Comparison of ENCODE assay signal across 8 cellular contexts in genomic region chr10:38093816-38094157, GRCh38. TPM values are rescaled to one million over a fixed set of nuclear protein-coding genes. Genes with fewer than 3 reads are reported as not detected.
DNase-seq lines count a peak whose midpoint lies in the region; ATAC-seq and TF ChIP-seq lines count a peak whose summit lies in the region.

No MANE protein-coding gene starts in this region.

- no peak for TF ChIP-seq POLR2A in esophagus muscularis mucosa (IDR thresholded peaks at IDR 0.05; ENCODE audit: low read depth)

- H4K20me1 ChIP-seq in OCI-LY7 (ENCODE audit: insufficient read depth, low read length), result no peaks in the 10 kb centered on the region

- CTCF ChIA-PET in OCI-LY7 (lab: Charles Lee; ENCODE audit: unreplicated experiment), result no interaction called here

- no peak for TF ChIP-seq EP300 in esophagus muscularis mucosa (IDR thresholded peaks at IDR 0.05)

- intact Hi-C loops in OCI-LY7 (cut with micrococcal nuclease; ENCODE audit: unreplicated experiment), result loop anchor here (1.0 kb wide), 3 partner anchors 82 to 236 kb away; partner anchors contain the start of genes ZNF248 and ZNF25
- intact Hi-C loops in esophagus muscularis mucosa (cut with DNase I), result loop anchor here (2.0 to 10.0 kb wide), 3 partner anchors 79 to 239 kb away; partner anchors contain the start of genes ZNF248 and ZNF33A

- H3K79me2 ChIP-seq in OCI-LY7 (ENCODE audit: insufficient read depth, low read depth, low read length) (peaks cover 11% of the 10 kb centered on the region; the same call in 1 of the 2 replicates), parathyroid adenoma (peaks cover 12% of the 10 kb centered on the region)

- ATAC-seq in GM18499 (IDR thresholded peaks at IDR 0.05; ENCODE audit: insufficient read depth, unreplicated experiment), result peak; percentile 2

- no TSS peak for BruUV-seq in OCI-LY7 (replicated peaks; lab: Mats Ljungman, UMichigan)

- no peak for TF ChIP-seq CTCF in HFF-Myc (IDR thresholded peaks at IDR 0.05; ENCODE audit: low read depth, low read length, missing control alignments)
- no peak for TF ChIP-seq CTCF in OCI-LY7 (conservative IDR thresholded peaks at IDR 0.05; ENCODE audit: low read length)
- no peak for TF ChIP-seq CTCF in esophagus muscularis mucosa (IDR thresholded peaks at IDR 0.05)
- TF ChIP-seq CTCF in parathyroid adenoma (IDR thresholded peaks at IDR 0.05), result no peak

- peak; percentile 5 for DNase-seq in HFF-Myc (ENCODE audit: extremely low read depth, low read depth)
- DNase-seq in OCI-LY7 (ENCODE audit: low spot score), result peak; percentile 1
- no peak for DNase-seq in esophagus muscularis mucosa (ENCODE audit: extremely low spot score)
- no peak for DNase-seq in NOMO-1 treated with DMSO at 0.1 percent for 48 hours (lab: John Stamatoyannopoulos, UW; ENCODE audit: unreplicated experiment)
- DNase-seq in activated effector memory CD4-positive, alpha-beta T cell treated with anti-CD3 and anti-CD28 coated beads, Interleukin-2, amount 50 U/mL, for 16 hours, result no peak
- DNase-seq in amniotic stem cell (lab: John Stamatoyannopoulos, UW), result no peak

- H3K36me3 ChIP-seq in OCI-LY7 (ENCODE audit: insufficient read depth, low read length), result peaks cover 35% of the 10 kb centered on the region
- peaks cover 15 to 33% (median 26%) of the 10 kb centered on the region in 4 donors for H3K36me3 ChIP-seq in esophagus muscularis mucosa
- no peaks in the 10 kb centered on the region for H3K36me3 ChIP-seq in parathyroid adenoma (ENCODE audit: control insufficient read depth, insufficient read depth, low read length)

- H3K27me3 ChIP-seq in esophagus muscularis mucosa (no peaks in the 10 kb centered on the region), parathyroid adenoma (ENCODE audit: control insufficient read depth, insufficient read depth, low read length) (no peaks in the 10 kb centered on the region)

- POLR2A ChIA-PET in OCI-LY7 (lab: Charles Lee), result interaction anchor here (0.7 to 2.0 kb wide), 6 partner anchors 8 to 129 kb away, joined by 3 to 13 read pairs (median 4); partner anchors contain the start of gene ZNF33A

- H3K4me2 ChIP-seq in OCI-LY7 (ENCODE audit: low read length), result peak overlapping the region; percentile 54
- H3K4me2 ChIP-seq in parathyroid adenoma (ENCODE audit: low read length), result peak overlapping the region; percentile 95

- H2AFZ ChIP-seq in OCI-LY7 (ENCODE audit: low read length) (peak overlapping the region; percentile 90), parathyroid adenoma (peak overlapping the region; percentile 100)

- H3K4me1 ChIP-seq in OCI-LY7 (ENCODE audit: insufficient read depth, low read length, poor library complexity, severe bottlenecking) (peaks cover 12% of the 10 kb centered on the region), esophagus muscularis mucosa (peaks cover 8 to 18% (median 17%) of the 10 kb centered on the region in 4 donors), parathyroid adenoma (peaks cover 5% of the 10 kb centered on the region)

- H3K27ac ChIP-seq in OCI-LY7 (ENCODE audit: low read depth, low read length, poor library complexity, severe bottlenecking) (no peak overlapping the region), esophagus muscularis mucosa (replicated peaks in 1 of 4) (peak overlapping the region; percentile 85 to 94 (median 88)), parathyroid adenoma (no peak overlapping the region)

- WGBS in esophagus muscularis mucosa, result 15% methylated on average over 16 of the region's 16 CpGs

- H3K4me3 ChIP-seq in HFF-Myc (replicated peaks; ENCODE audit: low read depth, low read length) (peak overlapping the region; percentile 81), OCI-LY7 (ENCODE audit: low read depth, low read length, poor library complexity, severe bottlenecking) (peak overlapping the region; percentile 81), esophagus muscularis mucosa (peak overlapping the region; percentile 62 to 94 (median 81)), parathyroid adenoma (ENCODE audit: low read depth, low read length) (peak overlapping the region; percentile 95)

- H3K9me2 ChIP-seq in OCI-LY7 (ENCODE audit: insufficient read depth, low read length), result no peaks in the 10 kb centered on the region

- H3K9me3 ChIP-seq in OCI-LY7 (ENCODE audit: low read length) (peaks cover 7% of the 10 kb centered on the region; the same call in 1 of the 2 replicates), esophagus muscularis mucosa (peaks cover 0 to under 1% (median 0%) of the 10 kb centered on the region in 4 donors), parathyroid adenoma (ENCODE audit: control insufficient read depth, low read length) (no peaks in the 10 kb centered on the region)

- H3K9ac ChIP-seq in parathyroid adenoma, result no peak overlapping the region

RNA-seq across cellular contexts. Expression of gene ZNF37A, which starts 0.3 kb away (rescaled TPM):
- 21.2 and 21.6 TPM in 2 replicates for total RNA-seq in OCI-LY7 (2014; rRNA removed; shearing (Covaris generic))
- 38.1 and 40.3 TPM in 2 replicates for total RNA-seq in OCI-LY7 (2022)
- 10 to 100 TPM; 11.4 to 19.1 (median 17.7) TPM for total RNA-seq in esophagus muscularis mucosa

Comparison
In these comparisons a context has a peak if more than half of its experiments do, and no peak if none do; other contexts are left out.
1. DNase-seq: peak in HFF-Myc (single experiment) and OCI-LY7 (single experiment); none in esophagus muscularis mucosa (single experiment), NOMO-1 treated with DMSO at 0.1 percent for 48 hours (single experiment), activated effector memory CD4-positive, alpha-beta T cell treated with anti-CD3 and anti-CD28 coated beads, Interleukin-2, amount 50 U/mL, for 16 hours (single experiment) and amniotic stem cell (single experiment).
2. H3K27ac ChIP-seq: peak in esophagus muscularis mucosa (4 of 4); none in OCI-LY7 (single experiment) and parathyroid adenoma (single experiment).
3. Peak in every context shown above with its lines, with median percentiles within 50 percentile points of each other: H3K4me3 ChIP-seq.